Comparison of ENCODE assay signal across 1 cellular context in the genomic region with DNA sequence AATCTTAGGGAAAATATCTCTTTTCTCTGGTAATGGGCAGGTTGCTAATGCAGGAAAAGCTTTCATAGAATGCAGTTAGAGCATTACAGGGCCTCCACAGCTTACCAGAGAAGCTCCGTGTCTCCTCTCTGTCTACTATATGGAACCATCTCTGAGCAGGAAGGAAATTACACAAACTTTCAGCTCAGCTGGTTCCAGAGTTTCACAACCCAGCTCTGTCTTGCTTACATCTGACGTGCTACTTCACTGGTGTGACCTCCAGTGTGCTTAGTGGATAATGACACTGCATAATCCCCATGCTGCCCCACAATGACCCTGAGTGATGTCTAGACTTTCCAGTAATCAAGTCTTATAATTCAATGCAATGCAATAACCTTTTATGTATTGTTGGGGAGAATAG.
TF ChIP-seq lines count a peak whose summit lies in the region.

No MANE protein-coding gene starts in this region.

TF ChIP-seq in HepG2, 621 proteins besides CTCF, POLR2A, EP300 and RAD21 (continued from another document and continues in another):
- TF ChIP-seq, protein P1, sequence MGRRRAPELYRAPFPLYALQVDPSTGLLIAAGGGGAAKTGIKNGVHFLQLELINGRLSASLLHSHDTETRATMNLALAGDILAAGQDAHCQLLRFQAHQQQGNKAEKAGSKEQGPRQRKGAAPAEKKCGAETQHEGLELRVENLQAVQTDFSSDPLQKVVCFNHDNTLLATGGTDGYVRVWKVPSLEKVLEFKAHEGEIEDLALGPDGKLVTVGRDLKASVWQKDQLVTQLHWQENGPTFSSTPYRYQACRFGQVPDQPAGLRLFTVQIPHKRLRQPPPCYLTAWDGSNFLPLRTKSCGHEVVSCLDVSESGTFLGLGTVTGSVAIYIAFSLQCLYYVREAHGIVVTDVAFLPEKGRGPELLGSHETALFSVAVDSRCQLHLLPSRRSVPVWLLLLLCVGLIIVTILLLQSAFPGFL (CRISPR knock-in tag; IDR thresholded peaks at IDR 0.05): no peak
- TF ChIP-seq PCBP2 (optimal IDR thresholded peaks at IDR 0.05; ENCODE audit: low read depth, low read length, poor library complexity, severe bottlenecking) (no peak), ZNF354B (CRISPR knock-in tag; IDR thresholded peaks at IDR 0.05) (no peak), CREBL2 (CRISPR knock-in tag; IDR thresholded peaks at IDR 0.05; ENCODE audit: borderline replicate concordance) (no peak), ISX (CRISPR knock-in tag; conservative IDR thresholded peaks at IDR 0.05) (no peak), SMC3 (IDR thresholded peaks at IDR 0.05; ENCODE audit: low read length) (peak; percentile 50), ZNF75D (CRISPR knock-in tag; IDR thresholded peaks at IDR 0.05; ENCODE audit: borderline replicate concordance) (no peak), ZNF460 (CRISPR knock-in tag; IDR thresholded peaks at IDR 0.05; ENCODE audit: borderline replicate concordance) (no peak), SALL2 (CRISPR knock-in tag; IDR thresholded peaks at IDR 0.05) (no peak), TEAD3 (CRISPR knock-in tag; optimal IDR thresholded peaks at IDR 0.05; ENCODE audit: borderline replicate concordance) (peak; percentile 20), ZFP36L2 (CRISPR knock-in tag; IDR thresholded peaks at IDR 0.05) (no peak), ZNF329 (CRISPR knock-in tag; IDR thresholded peaks at IDR 0.05; ENCODE audit: low read depth) (no peak), BCL6 (CRISPR knock-in tag; IDR thresholded peaks at IDR 0.05) (peak; percentile 88), BCLAF1 (IDR thresholded peaks at IDR 0.05) (no peak), HDAC2 (CRISPR knock-in tag; IDR thresholded peaks at IDR 0.05) (peak; percentile 34; the same call in 1 of the 2 replicates), THAP11 (CRISPR knock-in tag; IDR thresholded peaks at IDR 0.05) (no peak), ATF6 (CRISPR knock-in tag; conservative IDR thresholded peaks at IDR 0.05) (no peak), ZNF781 (CRISPR knock-in tag; IDR thresholded peaks at IDR 0.05; ENCODE audit: borderline replicate concordance, not compliant biosample characterization) (no peak), FIP1L1 (IDR thresholded peaks at IDR 0.05; ENCODE audit: borderline replicate concordance, insufficient read depth, low read depth, low read length) (no peak), SALL1 (CRISPR knock-in tag; IDR thresholded peaks at IDR 0.05) (peak; percentile 57; the same call in 1 of the 2 replicates), ZNF652 (CRISPR knock-in tag; IDR thresholded peaks at IDR 0.05; ENCODE audit: borderline replicate concordance, low read depth) (no peak), CHD2 (IDR thresholded peaks at IDR 0.05; ENCODE audit: low read depth, low read length) (no peak), ZNF891 (CRISPR knock-in tag; IDR thresholded peaks at IDR 0.05) (no peak), ELF3 (CRISPR knock-in tag; IDR thresholded peaks at IDR 0.05) (peak; percentile 87), YEATS2 (CRISPR knock-in tag; IDR thresholded peaks at IDR 0.05; ENCODE audit: borderline replicate concordance) (no peak), TMF1 (CRISPR knock-in tag; IDR thresholded peaks at IDR 0.05; ENCODE audit: low read depth) (no peak), ZNF256 (CRISPR knock-in tag; conservative IDR thresholded peaks at IDR 0.05) (no peak), ZNF30 (CRISPR knock-in tag; IDR thresholded peaks at IDR 0.05) (no peak), JUNB (CRISPR knock-in tag; IDR thresholded peaks at IDR 0.05; ENCODE audit: borderline replicate concordance) (no peak), CHD4 (IDR thresholded peaks at IDR 0.05; ENCODE audit: borderline replicate concordance, low read length) (no peak), E2F1 (CRISPR knock-in tag; IDR thresholded peaks at IDR 0.05) (no peak), ZNF564 (CRISPR knock-in tag; IDR thresholded peaks at IDR 0.05) (no peak), ZNF317 (CRISPR knock-in tag; IDR thresholded peaks at IDR 0.05) (no peak), THRA (CRISPR knock-in tag; IDR thresholded peaks at IDR 0.05; ENCODE audit: borderline replicate concordance) (peak; percentile 66; the same call in 1 of the 2 replicates), ZBTB3 (CRISPR knock-in tag; IDR thresholded peaks at IDR 0.05; ENCODE audit: borderline replicate concordance, low read depth) (no peak), CEBPG (CRISPR knock-in tag; IDR thresholded peaks at IDR 0.05) (peak; percentile 90), ZNF768 (CRISPR knock-in tag; IDR thresholded peaks at IDR 0.05) (no peak; the same call in 1 of the 2 replicates), CBX2 (IDR thresholded peaks at IDR 0.05; ENCODE audit: low read depth, low read length) (no peak), CBX2 (CRISPR knock-in tag; IDR thresholded peaks at IDR 0.05; ENCODE audit: low read depth) (no peak), ZNF512 (CRISPR knock-in tag; IDR thresholded peaks at IDR 0.05) (no peak), FOSL1 (CRISPR knock-in tag; IDR thresholded peaks at IDR 0.05; ENCODE audit: borderline replicate concordance) (no peak), EHMT2 (IDR thresholded peaks at IDR 0.05; ENCODE audit: borderline replicate concordance, low read depth, low read length) (no peak)
- TF ChIP-seq, protein P2, sequence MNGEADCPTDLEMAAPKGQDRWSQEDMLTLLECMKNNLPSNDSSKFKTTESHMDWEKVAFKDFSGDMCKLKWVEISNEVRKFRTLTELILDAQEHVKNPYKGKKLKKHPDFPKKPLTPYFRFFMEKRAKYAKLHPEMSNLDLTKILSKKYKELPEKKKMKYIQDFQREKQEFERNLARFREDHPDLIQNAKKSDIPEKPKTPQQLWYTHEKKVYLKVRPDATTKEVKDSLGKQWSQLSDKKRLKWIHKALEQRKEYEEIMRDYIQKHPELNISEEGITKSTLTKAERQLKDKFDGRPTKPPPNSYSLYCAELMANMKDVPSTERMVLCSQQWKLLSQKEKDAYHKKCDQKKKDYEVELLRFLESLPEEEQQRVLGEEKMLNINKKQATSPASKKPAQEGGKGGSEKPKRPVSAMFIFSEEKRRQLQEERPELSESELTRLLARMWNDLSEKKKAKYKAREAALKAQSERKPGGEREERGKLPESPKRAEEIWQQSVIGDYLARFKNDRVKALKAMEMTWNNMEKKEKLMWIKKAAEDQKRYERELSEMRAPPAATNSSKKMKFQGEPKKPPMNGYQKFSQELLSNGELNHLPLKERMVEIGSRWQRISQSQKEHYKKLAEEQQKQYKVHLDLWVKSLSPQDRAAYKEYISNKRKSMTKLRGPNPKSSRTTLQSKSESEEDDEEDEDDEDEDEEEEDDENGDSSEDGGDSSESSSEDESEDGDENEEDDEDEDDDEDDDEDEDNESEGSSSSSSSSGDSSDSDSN (CRISPR knock-in tag; IDR thresholded peaks at IDR 0.05): peak; percentile 29; the same call in 1 of the 2 replicates
- TF ChIP-seq, protein P3, sequence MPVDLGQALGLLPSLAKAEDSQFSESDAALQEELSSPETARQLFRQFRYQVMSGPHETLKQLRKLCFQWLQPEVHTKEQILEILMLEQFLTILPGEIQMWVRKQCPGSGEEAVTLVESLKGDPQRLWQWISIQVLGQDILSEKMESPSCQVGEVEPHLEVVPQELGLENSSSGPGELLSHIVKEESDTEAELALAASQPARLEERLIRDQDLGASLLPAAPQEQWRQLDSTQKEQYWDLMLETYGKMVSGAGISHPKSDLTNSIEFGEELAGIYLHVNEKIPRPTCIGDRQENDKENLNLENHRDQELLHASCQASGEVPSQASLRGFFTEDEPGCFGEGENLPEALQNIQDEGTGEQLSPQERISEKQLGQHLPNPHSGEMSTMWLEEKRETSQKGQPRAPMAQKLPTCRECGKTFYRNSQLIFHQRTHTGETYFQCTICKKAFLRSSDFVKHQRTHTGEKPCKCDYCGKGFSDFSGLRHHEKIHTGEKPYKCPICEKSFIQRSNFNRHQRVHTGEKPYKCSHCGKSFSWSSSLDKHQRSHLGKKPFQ (CRISPR knock-in tag; IDR thresholded peaks at IDR 0.05; ENCODE audit: insufficient replicate concordance): no peak
- TF ChIP-seq, protein P4, sequence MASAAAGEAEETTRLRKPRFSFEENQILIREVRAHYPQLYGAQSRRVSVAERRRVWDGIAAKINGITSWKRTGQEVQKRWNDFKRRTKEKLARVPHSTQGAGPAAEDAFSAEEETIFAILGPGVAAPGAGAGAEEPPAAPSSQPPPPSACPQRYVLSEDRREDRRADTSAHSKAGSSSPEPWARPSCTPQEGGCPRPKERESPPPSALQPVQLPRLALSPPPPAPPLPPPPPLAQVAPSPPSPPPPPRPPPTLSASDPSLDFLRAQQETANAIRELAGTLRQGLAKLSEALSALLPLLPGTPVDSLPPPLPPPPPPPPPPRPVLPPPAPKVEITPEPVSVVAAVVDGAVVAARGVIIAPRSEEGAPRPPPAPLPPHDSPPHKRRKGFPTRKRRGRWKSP (CRISPR knock-in tag; IDR thresholded peaks at IDR 0.05): no peak
- TF ChIP-seq, protein P5, sequence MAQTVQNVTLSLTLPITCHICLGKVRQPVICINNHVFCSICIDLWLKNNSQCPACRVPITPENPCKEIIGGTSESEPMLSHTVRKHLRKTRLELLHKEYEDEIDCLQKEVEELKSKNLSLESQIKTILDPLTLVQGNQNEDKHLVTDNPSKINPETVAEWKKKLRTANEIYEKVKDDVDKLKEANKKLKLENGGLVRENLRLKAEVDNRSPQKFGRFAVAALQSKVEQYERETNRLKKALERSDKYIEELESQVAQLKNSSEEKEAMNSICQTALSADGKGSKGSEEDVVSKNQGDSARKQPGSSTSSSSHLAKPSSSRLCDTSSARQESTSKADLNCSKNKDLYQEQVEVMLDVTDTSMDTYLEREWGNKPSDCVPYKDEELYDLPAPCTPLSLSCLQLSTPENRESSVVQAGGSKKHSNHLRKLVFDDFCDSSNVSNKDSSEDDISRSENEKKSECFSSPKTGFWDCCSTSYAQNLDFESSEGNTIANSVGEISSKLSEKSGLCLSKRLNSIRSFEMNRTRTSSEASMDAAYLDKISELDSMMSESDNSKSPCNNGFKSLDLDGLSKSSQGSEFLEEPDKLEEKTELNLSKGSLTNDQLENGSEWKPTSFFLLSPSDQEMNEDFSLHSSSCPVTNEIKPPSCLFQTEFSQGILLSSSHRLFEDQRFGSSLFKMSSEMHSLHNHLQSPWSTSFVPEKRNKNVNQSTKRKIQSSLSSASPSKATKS (CRISPR knock-in tag; IDR thresholded peaks at IDR 0.05): no peak
